Comparison of ENCODE assay signal across 1 cellular context in genomic region chr10:117216611-117217195, GRCh38.
TF ChIP-seq lines count a peak whose summit lies in the region.

No MANE protein-coding gene starts in this region.

TF ChIP-seq in WTC11, 78 proteins besides CTCF, POLR2A, EP300 and RAD21 (continued from another document and continues in another):
- peak; percentile 98 for TF ChIP-seq HMGXB4 (CRISPR knock-in tag; IDR thresholded peaks at IDR 0.05)
- TF ChIP-seq RORB (CRISPR knock-in tag; IDR thresholded peaks at IDR 0.05): no peak
- TF ChIP-seq SMAD3 (CRISPR knock-in tag; IDR thresholded peaks at IDR 0.05; ENCODE audit: borderline replicate concordance): no peak
- TF ChIP-seq MAX (CRISPR knock-in tag; IDR thresholded peaks at IDR 0.05): peak; percentile 78
- TF ChIP-seq AR (CRISPR knock-in tag; IDR thresholded peaks at IDR 0.05): no peak
- TF ChIP-seq JUN (CRISPR knock-in tag; IDR thresholded peaks at IDR 0.05): no peak
- TF ChIP-seq ZNF396 (CRISPR knock-in tag; IDR thresholded peaks at IDR 0.05; ENCODE audit: borderline replicate concordance): no peak
- TF ChIP-seq ZNF423 (CRISPR knock-in tag; IDR thresholded peaks at IDR 0.05): peak; percentile 82; the same call in 1 of the 2 replicates
- no peak for TF ChIP-seq TEAD1 (CRISPR knock-in tag; IDR thresholded peaks at IDR 0.05)
- TF ChIP-seq HMGA2 (CRISPR knock-in tag; IDR thresholded peaks at IDR 0.05): no peak
- TF ChIP-seq PREB (CRISPR knock-in tag; IDR thresholded peaks at IDR 0.05; ENCODE audit: borderline replicate concordance): no peak
- TF ChIP-seq ZNF121 (CRISPR knock-in tag; IDR thresholded peaks at IDR 0.05): no peak
- no peak for TF ChIP-seq ZSCAN18 (CRISPR knock-in tag; IDR thresholded peaks at IDR 0.05)
- no peak for TF ChIP-seq JAZF1 (CRISPR knock-in tag; IDR thresholded peaks at IDR 0.05)
- 0 out of 2 replicates have a peak, but pooled peaks have one; percentile 55 for TF ChIP-seq ZBTB21 (CRISPR knock-in tag; IDR thresholded peaks at IDR 0.05; ENCODE audit: borderline replicate concordance)
- TF ChIP-seq ZNF263 (CRISPR knock-in tag; IDR thresholded peaks at IDR 0.05; ENCODE audit: low read depth): no peak
- no peak for TF ChIP-seq ZNF671 (CRISPR knock-in tag; IDR thresholded peaks at IDR 0.05)
- no peak for TF ChIP-seq PRRX2 (CRISPR knock-in tag; IDR thresholded peaks at IDR 0.05)
- TF ChIP-seq ZNF317 (CRISPR knock-in tag; IDR thresholded peaks at IDR 0.05; ENCODE audit: borderline replicate concordance, low read depth): no peak
- no peak for TF ChIP-seq ZNF512 (CRISPR knock-in tag; IDR thresholded peaks at IDR 0.05; ENCODE audit: borderline replicate concordance)
- no peak for TF ChIP-seq ZNF416 (CRISPR knock-in tag; IDR thresholded peaks at IDR 0.05)
- no peak for TF ChIP-seq EMX1 (CRISPR knock-in tag; IDR thresholded peaks at IDR 0.05)
- TF ChIP-seq MLX (CRISPR knock-in tag; IDR thresholded peaks at IDR 0.05): peak; percentile 76; the same call in 1 of the 2 replicates
- no peak for TF ChIP-seq CDX4 (CRISPR knock-in tag; IDR thresholded peaks at IDR 0.05; ENCODE audit: borderline replicate concordance)
- TF ChIP-seq ESRRA (CRISPR knock-in tag; IDR thresholded peaks at IDR 0.05; ENCODE audit: borderline replicate concordance): no peak
- peak; percentile 9; the same call in 1 of the 2 replicates for TF ChIP-seq FOXP4 (CRISPR knock-in tag; IDR thresholded peaks at IDR 0.05)
- peak; percentile 50 for TF ChIP-seq GABPB1 (CRISPR knock-in tag; IDR thresholded peaks at IDR 0.05)
- no peak for TF ChIP-seq ZNF232 (CRISPR knock-in tag; IDR thresholded peaks at IDR 0.05)
- no peak for TF ChIP-seq ZNF425 (CRISPR knock-in tag; conservative IDR thresholded peaks at IDR 0.05)
- no peak for TF ChIP-seq MYBL2 (CRISPR knock-in tag; IDR thresholded peaks at IDR 0.05)
- no peak for TF ChIP-seq E2F1 (CRISPR knock-in tag; IDR thresholded peaks at IDR 0.05)
- no peak; the same call in 1 of the 2 replicates for TF ChIP-seq ATF1 (CRISPR knock-in tag; IDR thresholded peaks at IDR 0.05)
- TF ChIP-seq NR3C1 (CRISPR knock-in tag; conservative IDR thresholded peaks at IDR 0.05; ENCODE audit: low read depth): no peak
- no peak for TF ChIP-seq ATF2 (CRISPR knock-in tag; IDR thresholded peaks at IDR 0.05; ENCODE audit: borderline replicate concordance, low read depth)
- TF ChIP-seq USF2 (CRISPR knock-in tag; IDR thresholded peaks at IDR 0.05): no peak
